ENCODE assay signal across 8 cellular contexts in the genomic region with DNA sequence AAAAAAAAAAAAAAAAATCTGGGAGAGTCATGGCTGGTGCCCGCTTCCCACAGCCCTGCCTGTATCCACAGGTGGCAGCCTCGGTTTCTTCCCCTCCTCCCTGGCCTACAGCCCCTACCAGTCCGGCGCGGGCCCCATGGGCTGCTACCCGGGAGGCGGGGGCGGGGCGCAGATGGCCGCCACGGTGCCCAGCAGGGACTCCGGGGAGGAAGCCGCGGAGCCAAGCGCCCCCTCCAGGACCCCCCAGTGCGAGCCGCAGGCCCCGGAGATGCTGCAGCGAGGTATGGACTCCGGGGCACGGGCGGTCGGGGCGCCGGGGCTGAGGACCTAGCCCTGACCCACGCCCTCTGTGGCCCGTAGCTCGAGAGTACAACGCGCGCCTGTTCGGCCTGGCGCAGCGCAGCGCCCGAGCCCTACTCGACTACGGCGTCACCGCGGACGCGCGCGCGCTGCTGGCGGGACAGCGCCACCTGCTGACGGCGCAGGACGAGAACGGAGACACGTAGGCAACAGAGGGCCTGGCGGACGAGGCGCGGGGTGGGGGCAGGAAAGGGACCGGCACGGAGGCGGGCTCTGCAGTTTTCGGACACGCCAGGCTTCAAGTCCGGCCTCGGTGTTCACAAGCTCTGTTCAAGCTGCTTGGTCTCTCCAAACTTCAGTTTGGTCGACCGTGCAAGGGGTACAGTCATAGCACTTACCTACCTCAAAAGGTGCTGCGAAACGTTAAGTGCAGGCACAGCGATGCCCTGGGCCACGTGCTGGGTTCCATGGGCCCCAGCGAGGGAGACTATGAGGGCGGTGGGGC. TPM values are rescaled to one million over a fixed set of nuclear protein-coding genes. Genes with fewer than 3 reads are reported as not detected.
A peak's percentile ranks its signal among the peaks of the same experiment; 100 is the strongest.
DNase-seq lines count a peak whose midpoint lies in the region; ATAC-seq and TF ChIP-seq lines count a peak whose summit lies in the region.

No MANE protein-coding gene starts in this region.

- H3K4me1 ChIP-seq in foreskin keratinocyte = peaks cover 14% of the 10 kb centered on the region
- H3K4me1 ChIP-seq in neuron (ENCODE audit: insufficient read depth, low read length) = peaks cover 22% of the 10 kb centered on the region

- peak; percentile 30 for DNase-seq in DMS79 (lab: John Stamatoyannopoulos, UW)
- DNase-seq in activated gamma-delta T cell treated with anti-CD3 and anti-CD28 coated beads, Interleukin-2, amount 50 U/mL, for 16 hours (ENCODE audit: low read depth) = peak; percentile 80
- peak in 1 of 2 donors; percentile 62 for DNase-seq in foreskin keratinocyte
- DNase-seq in stromal cell of bone marrow (ENCODE audit: low read depth) = peak; percentile 70

- peak overlapping the region; percentile 3 for H2AFZ ChIP-seq in neuron (ENCODE audit: low read depth, low read length)

- peak; percentile 67 for TF ChIP-seq POLR2A in Raji (IDR thresholded peaks at IDR 0.05; ENCODE audit: insufficient read depth, low read depth, low read length)

- H3K27ac ChIP-seq in KOPT-K1 (ENCODE audit: low read depth, low read length, poor library complexity, severe bottlenecking) (peak overlapping the region; percentile 51), foreskin keratinocyte (peak overlapping the region; percentile 51)

- H3K4me3 ChIP-seq in neuron (ENCODE audit: low read length) = peak overlapping the region; percentile 32

- ATAC-seq in GM21528 (IDR thresholded peaks at IDR 0.05; ENCODE audit: low FRiP score, unreplicated experiment) (peak; percentile 38), foreskin keratinocyte (peak; percentile 27)

- H3K27me3 ChIP-seq in foreskin keratinocyte (no peaks in the 10 kb centered on the region), neuron (ENCODE audit: insufficient read depth, low read length) (no peaks in the 10 kb centered on the region)

- TF ChIP-seq CTCF in foreskin keratinocyte (conservative IDR thresholded peaks at IDR 0.05) = peak; percentile 98

- H3K36me3 ChIP-seq in KOPT-K1 (ENCODE audit: insufficient read depth, low read length) = no peaks in the 10 kb centered on the region
- peaks cover 26% of the 10 kb centered on the region for H3K36me3 ChIP-seq in neuron (ENCODE audit: insufficient read depth, low read length)

- H3K9me3 ChIP-seq in KOPT-K1 (ENCODE audit: insufficient read depth, low read length, poor library complexity, severe bottlenecking) = no peaks in the 10 kb centered on the region
- no peaks in the 10 kb centered on the region for H3K9me3 ChIP-seq in neuron (ENCODE audit: low read length)

RNA-seq across cellular contexts. Expression of gene NFKB2, which starts 3.9 kb away (rescaled TPM):
- 35.5 and 40.2 TPM in 2 replicates for total RNA-seq in foreskin keratinocyte
- 33.3 and 34.9 TPM in 2 replicates for polyA plus RNA-seq in foreskin keratinocyte

RNA-seq across cellular contexts. Expression of gene PSD, which starts 19.2 kb away (rescaled TPM):
- 0.14 and 0.24 TPM in 2 replicates for total RNA-seq in foreskin keratinocyte
- 0.09 and 0.15 TPM in 2 replicates for polyA plus RNA-seq in foreskin keratinocyte

RNA-seq across cellular contexts. Expression of gene FBXL15, which starts 21.2 kb away (rescaled TPM):
- total RNA-seq in foreskin keratinocyte = 5.5 and 5.9 TPM in 2 replicates
- 7.6 and 8.5 TPM in 2 replicates for polyA plus RNA-seq in foreskin keratinocyte

RNA-seq across cellular contexts. Expression of gene CUEDC2, which starts 33.0 kb away (rescaled TPM):
- total RNA-seq in foreskin keratinocyte = 55.1 and 61.7 TPM in 2 replicates
- polyA plus RNA-seq in foreskin keratinocyte = 106 and 109 TPM in 2 replicates

RNA-seq across cellular contexts. Expression of gene C10orf95, which starts 51.9 kb away (rescaled TPM):
- total RNA-seq in foreskin keratinocyte = 0.48 and 0.49 TPM in 2 replicates
- polyA plus RNA-seq in foreskin keratinocyte = 0.67 and 0.78 TPM in 2 replicates
